8 cellular contexts compared by ENCODE assay signal in the genomic region with DNA sequence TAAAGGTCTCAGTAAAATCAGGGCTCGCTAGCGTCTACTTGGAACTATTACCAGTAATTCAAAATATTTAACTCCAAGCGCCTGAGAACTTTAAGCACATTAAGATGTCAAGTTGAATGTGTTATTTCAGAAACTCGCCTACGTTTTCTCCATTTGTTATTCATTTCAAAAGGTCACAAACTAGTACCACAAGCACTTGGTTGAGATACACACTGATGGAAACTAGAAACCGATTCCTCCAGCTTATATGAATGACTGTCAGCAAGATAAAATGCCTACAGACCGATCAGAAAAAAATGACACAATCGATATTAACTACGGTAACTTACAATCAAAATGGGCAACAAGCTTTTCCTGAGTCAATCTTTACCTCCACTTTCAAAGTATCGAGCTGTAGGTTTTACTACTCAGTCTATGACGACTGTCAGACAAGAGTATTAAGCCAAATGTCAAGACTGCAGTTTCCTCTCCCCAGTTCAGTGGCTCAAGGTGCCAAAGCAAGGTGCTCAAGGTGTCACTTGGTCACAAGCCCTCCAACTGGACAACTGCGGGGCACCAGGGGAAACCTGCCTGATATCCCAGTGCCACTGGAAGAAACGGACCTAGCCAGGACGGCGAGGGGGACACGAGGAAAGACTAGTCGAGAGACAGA. TPM values are rescaled to one million over a fixed set of nuclear protein-coding genes. Genes with fewer than 3 reads are reported as not detected.
DNase-seq lines count a peak whose midpoint lies in the region; ATAC-seq, FAIRE-seq and TF ChIP-seq lines count a peak whose summit lies in the region.

No MANE protein-coding gene starts in this region.

- peak overlapping the region; percentile 62 to 81 for H3K27ac ChIP-seq in right atrium auricular region
- H3K27ac ChIP-seq in kidney (ENCODE audit: low read depth in 2 of 2, low read length in 2 of 2): no peak overlapping the region

- H3K27me3 Mint-ChIP-seq in activated naive CD4-positive, alpha-beta T cell treated with anti-CD3 and anti-CD28 coated beads for 36 hours (ENCODE audit: low read depth): peaks cover 27% of the 10 kb centered on the region

- H3K9me3 Mint-ChIP-seq in activated naive CD4-positive, alpha-beta T cell treated with anti-CD3 and anti-CD28 coated beads for 36 hours: no peaks in the 10 kb centered on the region

- H3K27me3 ChIP-seq in right atrium auricular region: peaks cover 25 to 28% of the 10 kb centered on the region in 2 donors

- H3K27ac Mint-ChIP-seq in activated naive CD4-positive, alpha-beta T cell treated with anti-CD3 and anti-CD28 coated beads for 36 hours: peak overlapping the region; percentile 98

- intact Hi-C loops in Right ventricle myocardium inferior (cut with DNase I): no loop called here
- intact Hi-C loops in activated naive CD4-positive, alpha-beta T cell treated with anti-CD3 and anti-CD28 coated beads for 36 hours (cut with micrococcal nuclease): loop anchor here (1.0 to 5.0 kb wide), 7 partner anchors 8 to 294 kb away; partner anchors contain the start of genes EXOC7 and UBALD2
- intact Hi-C loops in kidney (cut with DNase I): no loop called here

- no peak for FAIRE-seq in kidney (lab: Jason Lieb, UNC)

- no peaks in the 10 kb centered on the region for H3K9me3 ChIP-seq in right atrium auricular region
- no peaks in the 10 kb centered on the region for H3K9me3 ChIP-seq in kidney (ENCODE audit: control insufficient read depth in 1 of 2, low read length in 2 of 2)

- peaks cover 18% of the 10 kb centered on the region for H3K36me3 Mint-ChIP-seq in activated naive CD4-positive, alpha-beta T cell treated with anti-CD3 and anti-CD28 coated beads for 36 hours (ENCODE audit: low read depth)

- ATAC-seq in Right ventricle myocardium inferior: no peak
- ATAC-seq in GM18519 (IDR thresholded peaks at IDR 0.05; ENCODE audit: low FRiP score, unreplicated experiment): no peak

- peak overlapping the region; percentile 76 to 99 for H3K9ac ChIP-seq in kidney (ENCODE audit: low read length in 2 of 2)

- CTCF ChIA-PET in activated naive CD4-positive, alpha-beta T cell treated with anti-CD3 and anti-CD28 coated beads for 36 hours (lab: Charles Lee): interaction anchor here (0.8 to 1.3 kb wide), 4 partner anchors 9 to 110 kb away, joined by 3 to 7 read pairs (median 4); no protein-coding TSS in a partner anchor

- no peak for TF ChIP-seq CTCF in right atrium auricular region (IDR thresholded peaks at IDR 0.05)
- TF ChIP-seq CTCF in kidney (IDR thresholded peaks at IDR 0.05; ENCODE audit: borderline replicate concordance, extremely low read depth, insufficient read depth): no peak

- H3K4me1 ChIP-seq in right atrium auricular region (peaks cover 0 to 48% of the 10 kb centered on the region in 2 donors), kidney (ENCODE audit: control insufficient read depth in 1 of 2, insufficient read depth in 1 of 2, low read depth in 1 of 2, low read length in 2 of 2) (peaks cover 0 to 20% of the 10 kb centered on the region in 2 donors)

- H3K4me3 Mint-ChIP-seq in activated naive CD4-positive, alpha-beta T cell treated with anti-CD3 and anti-CD28 coated beads for 36 hours: peak overlapping the region; percentile 95

- DNase-seq in right atrium auricular region (ENCODE audit: low spot score) (no peak), Right ventricle myocardium inferior (ENCODE audit: missing footprints) (no peak), kidney (no peak), superior temporal gyrus (ENCODE audit: extremely low spot score) (peak; percentile 15), COLO668 (lab: John Stamatoyannopoulos, UW; ENCODE audit: unreplicated experiment) (no peak), NCI-H146 treated with DMSO at 0.1 percent for 48 hours (lab: John Stamatoyannopoulos, UW; ENCODE audit: unreplicated experiment) (no peak)
- peak; percentile 56 for DNase-seq in activated naive CD4-positive, alpha-beta T cell treated with anti-CD3 and anti-CD28 coated beads for 36 hours

- H3K36me3 ChIP-seq in right atrium auricular region (peaks cover 21% of the 10 kb centered on the region), kidney (ENCODE audit: control insufficient read depth in 1 of 2, insufficient read depth in 2 of 2, low read length in 2 of 2) (peaks cover 10 to 14% of the 10 kb centered on the region in 2 donors)

- H3K4me3 ChIP-seq in right atrium auricular region: peak overlapping the region; percentile 78 to 85
- H3K4me3 ChIP-seq in kidney (ENCODE audit: low read length in 2 of 2): peak overlapping the region; percentile 79 to 99

- H3K4me1 Mint-ChIP-seq in activated naive CD4-positive, alpha-beta T cell treated with anti-CD3 and anti-CD28 coated beads for 36 hours (ENCODE audit: low read depth): peaks cover 43% of the 10 kb centered on the region

RNA-seq across cellular contexts. Expression of gene SRP68, which starts 0.7 kb away (rescaled TPM):
- total RNA-seq in right atrium auricular region: 10 to 100 TPM; 35.2 to 43.9 TPM
- total RNA-seq in Right ventricle myocardium inferior: 60.1 TPM
- 100 to 1,000 TPM; 127 to 131 TPM for total RNA-seq in activated naive CD4-positive, alpha-beta T cell treated with anti-CD3 and anti-CD28 coated beads for 36 hours
- total RNA-seq in kidney: 68.1 TPM
- polyA plus RNA-seq in kidney (ENCODE audit: insufficient read depth, low read depth, low replicate concordance): 52.7 TPM

RNA-seq across cellular contexts. Expression of gene GALR2, which starts 3.0 kb away (rescaled TPM):
- total RNA-seq in right atrium auricular region (not detected), Right ventricle myocardium inferior (not detected), kidney (not detected)
- total RNA-seq in activated naive CD4-positive, alpha-beta T cell treated with anti-CD3 and anti-CD28 coated beads for 36 hours: 1 to 10 TPM; 3.3 to 3.6 TPM
- polyA plus RNA-seq in kidney (ENCODE audit: insufficient read depth, low read depth, low replicate concordance): not detected

RNA-seq across cellular contexts. Expression of gene ZACN, which starts 7.4 kb away (rescaled TPM):
- not detected for total RNA-seq in right atrium auricular region
- not detected for total RNA-seq in Right ventricle myocardium inferior
- 1 to 10 TPM; 6.4 to 6.5 TPM for total RNA-seq in activated naive CD4-positive, alpha-beta T cell treated with anti-CD3 and anti-CD28 coated beads for 36 hours
- total RNA-seq in kidney: 0.22 TPM
- polyA plus RNA-seq in kidney (ENCODE audit: insufficient read depth, low read depth, low replicate concordance): not detected

RNA-seq across cellular contexts. Expression of gene EXOC7, which starts 32.0 kb away (rescaled TPM):
- total RNA-seq in right atrium auricular region (10 to 100 TPM; 56.0 to 65.3 TPM), Right ventricle myocardium inferior (70.9 TPM), kidney (143 TPM)
- 10 to 100 TPM; 43.5 to 46.6 TPM for total RNA-seq in activated naive CD4-positive, alpha-beta T cell treated with anti-CD3 and anti-CD28 coated beads for 36 hours
- polyA plus RNA-seq in kidney (ENCODE audit: insufficient read depth, low read depth, low replicate concordance): 83.2 TPM

RNA-seq across cellular contexts. Expression of gene EVPL, which starts 44.5 kb away (rescaled TPM):
- total RNA-seq in right atrium auricular region: under 1 TPM; 0.30 to 0.71 TPM
- total RNA-seq in Right ventricle myocardium inferior: 0.11 TPM
- total RNA-seq in activated naive CD4-positive, alpha-beta T cell treated with anti-CD3 and anti-CD28 coated beads for 36 hours: under 1 TPM in 1 of 2 experiments, not detected in 1; 0.14 TPM
- 23.5 TPM for total RNA-seq in kidney
- 11.1 TPM for polyA plus RNA-seq in kidney (ENCODE audit: insufficient read depth, low read depth, low replicate concordance)

Comparison
In these comparisons a context has a peak if more than half of its experiments do, and no peak if none do; other contexts are left out.
1. DNase-seq: peak in activated naive CD4-positive, alpha-beta T cell treated with anti-CD3 and anti-CD28 coated beads for 36 hours (single experiment) and superior temporal gyrus (single experiment); none in right atrium auricular region (single experiment), Right ventricle myocardium inferior (single experiment), kidney (single experiment), COLO668 (single experiment) and NCI-H146 treated with DMSO at 0.1 percent for 48 hours (single experiment).
2. H3K27ac ChIP-seq: peak in right atrium auricular region (2 of 2); none in kidney (0 of 2).